ENCODE assay signal across 16 cellular contexts in genomic region chr2:222747526-222748160, GRCh38.
DNase-seq lines count a peak whose midpoint lies in the region; ATAC-seq and TF ChIP-seq lines count a peak whose summit lies in the region.
"Had no signal": no experiment of that assay in that cellular context is flagged by ENCODE, and none has a peak within 500 bp of the region (broad histone marks: within the 10 kb centered on the region; RNA-seq: fewer than 3 reads in every experiment).

No MANE protein-coding gene starts in this region.

- no peak overlapping the region for H3K27ac ChIP-seq in tibial nerve
- H3K27ac ChIP-seq: HL-60, left lung had no signal

- H3K36me3 Mint-ChIP-seq in T-helper 2 cell treated with Interferon-gamma antibody and Interleukin-4, amounts not matched to agents 5 μg/mL and 100 μg/mL, for 36 hours (ENCODE audit: low read depth): no peaks in the 10 kb centered on the region

- H3K4me3 ChIP-seq in GM06990 (replicated peaks; ENCODE audit: low read depth, low read length) (no peak overlapping the region), tibial nerve (no peak overlapping the region)
- H3K4me3 ChIP-seq: left lung had no signal

- DNase-seq in GM06990 (ENCODE audit: extremely low read depth, insufficient read length) (peak; percentile 36), epidermal melanocyte (ENCODE audit: insufficient read length, low spot score) (no peak), tibial nerve (ENCODE audit: low spot score in 2 of 2) (no peak), HCEC 1CT (no peak), SKM-1 treated with dmso at 0.1 percent for 144 hours (lab: John Stamatoyannopoulos, UW; ENCODE audit: unreplicated experiment) (no peak)
- DNase-seq in T-helper 2 cell treated with Interferon-gamma antibody and Interleukin-4, amounts not matched to agents 5 μg/mL and 100 μg/mL, for 36 hours (ENCODE audit: low spot score): peak; percentile 33
- DNase-seq: activated CD4-positive, alpha-beta T cell treated with anti-CD3 and anti-CD28 coated beads, Interleukin-2, amount 50 U/mL, for 1 hour; DND-41; left lung; NCI-H1092; NCI-H526 treated with DMSO at 0.1 percent for 48 hours had no signal

- peaks cover 0 to 20% (median 2%) of the 10 kb centered on the region in 4 donors for H3K4me1 ChIP-seq in tibial nerve

- H3K9me3 ChIP-seq in tibial nerve: no peaks in the 10 kb centered on the region
- H3K9me3 ChIP-seq: left lung had no signal

- no peak for TF ChIP-seq EP300 in tibial nerve (IDR thresholded peaks at IDR 0.05)

- peak overlapping the region; percentile 20 for H3K27ac Mint-ChIP-seq in T-helper 2 cell treated with Interferon-gamma antibody and Interleukin-4, amounts not matched to agents 5 μg/mL and 100 μg/mL, for 36 hours
- H3K27ac Mint-ChIP-seq: dendritic cell treated with granulocyte-macrophage colony-stimulating factor and Interleukin-4, amounts not matched to agents 40 ng/mL and 50 ng/mL, for 4 days; stimulated activated naive CD8-positive, alpha-beta T cell treated with anti-CD3 and anti-CD28 coated beads, Interleukin-15, Interleukin-2, amounts not matched to agents 100 ng/mL and 50 ng/mL, for 24 hours had no signal

- H3K27me3 ChIP-seq in GM06990 (replicated peaks; ENCODE audit: control insufficient read depth, insufficient read depth, low read length) (no peaks in the 10 kb centered on the region), tibial nerve (no peaks in the 10 kb centered on the region)
- H3K27me3 ChIP-seq: left lung had no signal

- no peaks in the 10 kb centered on the region for H3K9me3 Mint-ChIP-seq in T-helper 2 cell treated with Interferon-gamma antibody and Interleukin-4, amounts not matched to agents 5 μg/mL and 100 μg/mL, for 36 hours
- H3K9me3 Mint-ChIP-seq: dendritic cell treated with granulocyte-macrophage colony-stimulating factor and Interleukin-4, amounts not matched to agents 40 ng/mL and 50 ng/mL, for 4 days; stimulated activated naive CD8-positive, alpha-beta T cell treated with anti-CD3 and anti-CD28 coated beads, Interleukin-15, Interleukin-2, amounts not matched to agents 100 ng/mL and 50 ng/mL, for 24 hours had no signal

- H3K4me3 Mint-ChIP-seq in T-helper 2 cell treated with Interferon-gamma antibody and Interleukin-4, amounts not matched to agents 5 μg/mL and 100 μg/mL, for 36 hours: no peak overlapping the region
- H3K4me3 Mint-ChIP-seq: dendritic cell treated with granulocyte-macrophage colony-stimulating factor and Interleukin-4, amounts not matched to agents 40 ng/mL and 50 ng/mL, for 4 days; stimulated activated naive CD8-positive, alpha-beta T cell treated with anti-CD3 and anti-CD28 coated beads, Interleukin-15, Interleukin-2, amounts not matched to agents 100 ng/mL and 50 ng/mL, for 24 hours had no signal

- H3K36me3 ChIP-seq in GM06990 (ENCODE audit: control insufficient read depth, insufficient read depth, low read length): no peaks in the 10 kb centered on the region
- no peaks in the 10 kb centered on the region for H3K36me3 ChIP-seq in tibial nerve
- H3K36me3 ChIP-seq: left lung had no signal

- TF ChIP-seq POLR2A in tibial nerve (IDR thresholded peaks at IDR 0.05): no peak

- TF ChIP-seq CTCF in GM06990 (IDR thresholded peaks at IDR 0.05; ENCODE audit: insufficient read depth, low read length, poor library complexity, severe bottlenecking) (no peak), tibial nerve (IDR thresholded peaks at IDR 0.05) (no peak)

- WGBS in tibial nerve, 2 donors: 88 to 90% methylated on average over 5 of the region's 5 CpGs

- peaks cover 41% of the 10 kb centered on the region for H3K4me1 Mint-ChIP-seq in T-helper 2 cell treated with Interferon-gamma antibody and Interleukin-4, amounts not matched to agents 5 μg/mL and 100 μg/mL, for 36 hours (ENCODE audit: low read depth)

- ATAC-seq in GM19372 (IDR thresholded peaks at IDR 0.05; ENCODE audit: low read depth, unreplicated experiment) (peak; percentile 63), HG02840 (IDR thresholded peaks at IDR 0.05; ENCODE audit: low FRiP score, unreplicated experiment) (peak; percentile 77)
- ATAC-seq: left lung had no signal

- H3K27me3 Mint-ChIP-seq in T-helper 2 cell treated with Interferon-gamma antibody and Interleukin-4, amounts not matched to agents 5 μg/mL and 100 μg/mL, for 36 hours (ENCODE audit: low read depth): peaks cover 4% of the 10 kb centered on the region
- H3K27me3 Mint-ChIP-seq: dendritic cell treated with granulocyte-macrophage colony-stimulating factor and Interleukin-4, amounts not matched to agents 40 ng/mL and 50 ng/mL, for 4 days had no signal

Comparison
In these comparisons a context has a peak if more than half of its experiments do, and no peak if none do; other contexts are left out.
1. DNase-seq: peak in GM06990 (single experiment) and T-helper 2 cell treated with Interferon-gamma antibody and Interleukin-4, amounts not matched to agents 5 μg/mL and 100 μg/mL, for 36 hours (single experiment); none in epidermal melanocyte (single experiment), tibial nerve (0 of 2), HCEC 1CT (single experiment) and SKM-1 treated with dmso at 0.1 percent for 144 hours (single experiment).